1 cellular context compared by ENCODE assay signal in genomic region chr3:46690798-46691197, GRCh38.
TF ChIP-seq lines count a peak whose summit lies in the region.

No MANE protein-coding gene starts in this region.

TF ChIP-seq in A549, 52 proteins besides CTCF, POLR2A, EP300 and RAD21 (continued from another document):
- TF ChIP-seq HES2 (IDR thresholded peaks at IDR 0.05) (no peak), MAX (IDR thresholded peaks at IDR 0.05) (no peak), JUN (IDR thresholded peaks at IDR 0.05) (no peak), ZNF302 (CRISPR knock-in tag; IDR thresholded peaks at IDR 0.05) (no peak), CHD4 (IDR thresholded peaks at IDR 0.05; ENCODE audit: borderline replicate concordance) (no peak), ZSCAN20 (CRISPR knock-in tag; IDR thresholded peaks at IDR 0.05) (no peak), RCOR1 (IDR thresholded peaks at IDR 0.05; ENCODE audit: low read depth, low read length) (no peak), ESRRA (IDR thresholded peaks at IDR 0.05; ENCODE audit: borderline replicate concordance, low read length) (no peak), MYC (IDR thresholded peaks at IDR 0.05; ENCODE audit: borderline replicate concordance, low read length) (no peak), MAZ (IDR thresholded peaks at IDR 0.05; ENCODE audit: borderline replicate concordance, low read depth, low read length) (no peak), RFX5 (IDR thresholded peaks at IDR 0.05) (no peak), ATOH8 (CRISPR knock-in tag; IDR thresholded peaks at IDR 0.05; ENCODE audit: low read depth) (no peak), FOSL2 (IDR thresholded peaks at IDR 0.05) (no peak), FOSL2 (CRISPR knock-in tag; IDR thresholded peaks at IDR 0.05) (no peak), TP53 (CRISPR knock-in tag; IDR thresholded peaks at IDR 0.05) (no peak), RNF2 (IDR thresholded peaks at IDR 0.05; ENCODE audit: borderline replicate concordance, low read depth) (no peak)
TF ChIP-seq in A549: peak in this region for 0.
